Comparison of ENCODE assay signal across 10 cellular contexts in the genomic region with DNA sequence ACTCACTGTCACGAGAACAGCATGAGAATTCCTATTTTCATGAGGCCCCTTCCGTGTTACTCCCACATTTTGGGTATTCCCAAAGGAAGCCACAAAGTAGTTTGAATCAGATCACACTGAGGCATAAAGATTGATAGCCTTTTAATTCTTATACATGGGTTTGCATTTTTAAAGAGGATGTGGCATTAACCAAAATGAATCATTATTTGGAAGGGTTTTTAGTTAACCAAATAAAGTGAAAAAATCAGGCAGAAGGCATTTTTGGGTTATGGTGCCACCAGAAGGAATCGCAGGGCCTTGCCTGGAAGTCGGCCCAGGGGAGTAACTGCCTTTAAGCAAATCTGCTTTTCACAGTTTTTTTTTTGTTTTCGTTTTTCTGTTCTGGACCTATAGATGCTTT. TPM values are rescaled to one million over a fixed set of nuclear protein-coding genes. Genes with fewer than 3 reads are reported as not detected.
DNase-seq lines count a peak whose midpoint lies in the region; ATAC-seq and TF ChIP-seq lines count a peak whose summit lies in the region.
"Had no signal": no experiment of that assay in that cellular context is flagged by ENCODE, and none has a peak within 500 bp of the region (broad histone marks: within the 10 kb centered on the region; RNA-seq: fewer than 3 reads in every experiment).

No MANE protein-coding gene starts in this region.

- TF ChIP-seq CTCF in fibroblast of pulmonary artery (IDR thresholded peaks at IDR 0.05; ENCODE audit: low read length, missing control alignments) (peak; percentile 15), RWPE1 (conservative IDR thresholded peaks at IDR 0.05; ENCODE audit: low read depth) (no peak)

- H3K9ac ChIP-seq in skeletal muscle tissue (ENCODE audit: low read depth in 1 of 3, low read length in 3 of 3) = peak overlapping the region in 2 of 3 donors; percentile 4 to 72

- H3K4me1 ChIP-seq in skeletal muscle tissue (ENCODE audit: control insufficient read depth in 3 of 3, insufficient read depth in 3 of 3, low read length in 3 of 3) = peaks cover 15 to 30% (median 17%) of the 10 kb centered on the region in 3 donors

- peaks cover 0 to 3% (median 2%) of the 10 kb centered on the region in 3 donors for H3K36me3 ChIP-seq in skeletal muscle tissue (ENCODE audit: control insufficient read depth in 3 of 3, insufficient read depth in 3 of 3, low read length in 3 of 3)

- peak overlapping the region; percentile 39 for H3K27ac ChIP-seq in skeletal muscle tissue (ENCODE audit: low read depth, low read length)
- H3K27ac ChIP-seq in RWPE1 = no peak overlapping the region

- H3K9me3 ChIP-seq in skeletal muscle tissue (ENCODE audit: control insufficient read depth in 3 of 3, low read length in 3 of 3) = no peaks in the 10 kb centered on the region
- H3K9me3 ChIP-seq: left lung, tibial nerve had no signal

- DNase-seq in RPMI7951 (ENCODE audit: low read depth) (peak; percentile 83), fibroblast of pulmonary artery (ENCODE audit: low read depth) (peak; percentile 36), NCI-H2171 treated with DMSO at 0.1 percent for 48 hours (lab: John Stamatoyannopoulos, UW) (no peak), activated T-cell treated with anti-CD3 and anti-CD28 coated beads for 4 hours (no peak), RWPE1 (ENCODE audit: low spot score) (no peak)
- DNase-seq: left lung had no signal

- ATAC-seq in HG02798 (IDR thresholded peaks at IDR 0.05; ENCODE audit: poor library complexity, unreplicated experiment) = no peak

- H3K4me3 ChIP-seq in GM08714 (ENCODE audit: low read length) (peak overlapping the region; percentile 34; the same call in 1 of the 2 replicates), fibroblast of pulmonary artery (replicated peaks; ENCODE audit: low read depth, low read length) (no peak overlapping the region), skeletal muscle tissue (ENCODE audit: low read length in 3 of 3) (no peak overlapping the region)
- H3K4me3 ChIP-seq: left lung, tibial nerve had no signal

- CTCF ChIA-PET in RWPE1 (lab: Yijun Ruan, JAX) = no interaction called here

- POLR2A ChIA-PET in RWPE1 (lab: Yijun Ruan, JAX; ENCODE audit: low non-redundant PET) = no interaction called here

- H3K27me3 ChIP-seq in skeletal muscle tissue (ENCODE audit: control insufficient read depth in 3 of 3, insufficient read depth in 3 of 3, low read length in 3 of 3) = no peaks in the 10 kb centered on the region
- H3K27me3 ChIP-seq: left lung, tibial nerve had no signal

RNA-seq across cellular contexts. Expression of gene HSD17B12, which starts 55.4 kb away (rescaled TPM):
- total RNA-seq in RPMI7951 (2014; rRNA removed; shearing (Covaris generic)) = 68.2 and 71.3 TPM in 2 replicates
- 40.7 TPM for total RNA-seq in skeletal muscle tissue

Comparison
In these comparisons a context has a peak if more than half of its experiments do, and no peak if none do; other contexts are left out.
1. DNase-seq: peak in RPMI7951 (single experiment) and fibroblast of pulmonary artery (single experiment); none in NCI-H2171 treated with DMSO at 0.1 percent for 48 hours (single experiment), activated T-cell treated with anti-CD3 and anti-CD28 coated beads for 4 hours (single experiment) and RWPE1 (single experiment).